In genomic region chr6:155442562-155442961, GRCh38 we compare ENCODE assay signal across 26 cellular contexts. TPM values are rescaled to one million over a fixed set of nuclear protein-coding genes. Genes with fewer than 3 reads are reported as not detected.
"Had no signal": no experiment of that assay in that cellular context is flagged by ENCODE, and none has a peak within 500 bp of the region (broad histone marks: within the 10 kb centered on the region; RNA-seq: fewer than 3 reads in every experiment).

No MANE protein-coding gene starts in this region.

- ATAC-seq: activated T-cell treated with anti-CD3 and anti-CD28 coated beads, Interleukin-2, amount 50 U/mL, for 4 hours; effector memory CD8-positive, alpha-beta T cell; esophagus mucosa; natural killer cell; pancreas; psoas muscle; right cardiac atrium; stimulated activated naive CD8-positive, alpha-beta T cell treated with anti-CD3 and anti-CD28 coated beads, Interleukin-15, Interleukin-2, amounts not matched to agents 100 U/mL and 50 U/mL, for 24 hours; upper lobe of right lung had no signal

- FAIRE-seq: astrocyte, bronchial epithelial cell, endothelial cell of umbilical vein, frontal cortex, pancreas had no signal

- H3K27me3 ChIP-seq: colonic mucosa, dorsolateral prefrontal cortex, pancreas, upper lobe of right lung had no signal

- H3K9me3 ChIP-seq: colonic mucosa, left ventricle myocardium inferior, pancreas, psoas muscle, upper lobe of right lung had no signal

- H3K4me3 ChIP-seq: colonic mucosa, dorsolateral prefrontal cortex, left ventricle myocardium inferior, pancreas, psoas muscle, upper lobe of right lung had no signal

- H3K36me3 ChIP-seq: colonic mucosa, left ventricle myocardium inferior, pancreas, upper lobe of right lung had no signal

- H3K4me1 ChIP-seq: colonic mucosa, pancreas, psoas muscle had no signal

- DNase-seq: activated CD4-positive, alpha-beta T cell treated with anti-CD3 and anti-CD28 coated beads for 1 hour; activated CD8-positive, alpha-beta memory T cell treated with anti-CD3 and anti-CD28 coated beads for 24 hours; activated CD8-positive, alpha-beta memory T cell treated with anti-CD3 and anti-CD28 coated beads, Interleukin-2, amount 50 U/mL, for 48 hours; activated naive CD4-positive, alpha-beta T cell treated with Interleukin-2 at 50 U/mL for 16 hours; activated naive CD8-positive, alpha-beta T cell treated with anti-CD3 and anti-CD28 coated beads for 36 hours; activated T-cell treated with anti-CD3 and anti-CD28 coated beads, Interleukin-2, amount 50 U/mL, for 4 hours; colonic mucosa; dorsolateral prefrontal cortex; effector memory CD8-positive, alpha-beta T cell; hippocampal formation; left ventricle myocardium inferior; midbrain; natural killer cell; pancreas; psoas muscle; right cardiac atrium; stimulated activated CD4-positive, alpha-beta T cell treated with anti-CD3 and anti-CD28 coated beads, Interleukin-12 subunit alpha, Interleukin-12 subunit beta, amount 100 ng/mL, for 4 hours; stimulated activated CD4-positive, alpha-beta T cell treated with anti-CD3 and anti-CD28 coated beads, Interleukin-4, amount 100 ng/mL, for 4 hours; stimulated activated naive CD8-positive, alpha-beta T cell treated with anti-CD3 and anti-CD28 coated beads, Interleukin-15, Interleukin-2, amounts not matched to agents 100 U/mL and 50 U/mL, for 24 hours; upper lobe of right lung had no signal

- H3K27ac ChIP-seq: colonic mucosa, dorsolateral prefrontal cortex, left ventricle myocardium inferior, pancreas, psoas muscle, upper lobe of right lung had no signal

RNA-seq across cellular contexts. Expression of gene NOX3, which starts 13.1 kb away (rescaled TPM):
- polyA plus RNA-seq: endothelial cell of umbilical vein, pancreas, psoas muscle, right cardiac atrium, thymus had no signal
